Comparison of ENCODE assay signal across 28 cellular contexts in the genomic region with DNA sequence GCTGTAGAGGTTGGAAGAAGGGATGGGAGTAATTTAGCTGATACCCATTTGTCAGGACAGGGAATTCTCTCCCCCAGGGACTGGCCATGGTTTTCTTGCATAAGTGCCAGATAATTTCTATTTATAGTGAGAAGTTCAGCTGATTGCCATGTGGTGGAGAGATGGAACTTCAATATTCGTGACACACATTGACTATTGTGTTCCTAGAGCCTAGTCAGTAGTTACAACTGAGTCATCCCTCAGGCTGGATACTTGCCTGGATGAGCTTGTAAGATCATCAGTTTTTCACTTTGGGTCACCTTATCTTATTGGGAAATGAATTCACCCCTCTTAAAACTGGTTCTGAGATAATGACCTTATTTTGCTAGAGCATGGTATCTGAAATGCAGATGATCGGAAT. TPM values are rescaled to one million over a fixed set of nuclear protein-coding genes. Genes with fewer than 3 reads are reported as not detected.
DNase-seq lines count a peak whose midpoint lies in the region; ATAC-seq and TF ChIP-seq lines count a peak whose summit lies in the region.
"Had no signal": no experiment of that assay in that cellular context is flagged by ENCODE, and none has a peak within 500 bp of the region (broad histone marks: within the 10 kb centered on the region; RNA-seq: fewer than 3 reads in every experiment).

No MANE protein-coding gene starts in this region.

- H3K9me3 Mint-ChIP-seq in HFFc6: peaks cover 20% of the 10 kb centered on the region
- H3K9me3 Mint-ChIP-seq in activated CD4-positive, alpha-beta T cell treated with anti-CD3 and anti-CD28 coated beads for 36 hours (ENCODE audit: low read depth): peaks cover 17% of the 10 kb centered on the region

- H3K36me3 ChIP-seq in mammary epithelial cell (ENCODE audit: insufficient read depth, low read length): no peaks in the 10 kb centered on the region
- H3K36me3 ChIP-seq: thoracic aorta had no signal

- in situ Hi-C loops in mammary epithelial cell (cut with MboI; ENCODE audit: low sequenced_read_pairs in 2 of 2): loop anchor here (10.0 to 25.0 kb wide), 4 partner anchors 247 to 995 kb away; partner anchors contain the start of gene BMP3 (in 1 of the 2)

- dilution Hi-C loops in mammary epithelial cell (cut with HindIII; ENCODE audit: low sequenced_read_pairs): loop anchor here (25.0 kb wide), 1 partner anchor 670 kb away; the partner anchor contains the start of gene BMP3

- no TSS peak for BruUV-seq in mammary epithelial cell (replicated peaks; lab: Mats Ljungman, UMichigan)

- CTCF ChIA-PET in mammary epithelial cell (lab: Charles Lee; ENCODE audit: low non-redundant PET): no interaction called here
- CTCF ChIA-PET in activated CD4-positive, alpha-beta T cell treated with anti-CD3 and anti-CD28 coated beads for 36 hours (lab: Charles Lee): interaction anchor here (0.7 kb wide), 1 partner anchor 48 kb away, joined by 3 read pairs; no protein-coding TSS in a partner anchor

- H3K4me3 ChIP-seq in AG10803 (ENCODE audit: low read length) (no peak overlapping the region), mammary epithelial cell (replicated peaks in 1 of 3; ENCODE audit: insufficient read depth in 1 of 3, low read depth in 2 of 3, low read length in 3 of 3) (no peak overlapping the region)
- H3K4me3 ChIP-seq: body of pancreas, coronary artery, thoracic aorta had no signal

- H3K4me2 ChIP-seq in mammary epithelial cell (ENCODE audit: insufficient read depth, low read depth, low read length): no peak overlapping the region

- DNase-seq in AG10803 (ENCODE audit: low read depth) (peak; percentile 59), HFFc6 (peak; percentile 38), mammary epithelial cell (peak; percentile 54), iris pigment epithelial cell (ENCODE audit: low read depth) (peak; percentile 20), Right ventricle myocardium superior (no peak), Right ventricle myocardium inferior (ENCODE audit: missing footprints) (no peak), foreskin melanocyte (no peak)
- DNase-seq in activated CD4-positive, alpha-beta T cell treated with anti-CD3 and anti-CD28 coated beads for 36 hours: no peak
- DNase-seq: ACHN; activated CD4-positive, alpha-beta T cell treated with anti-CD3 and anti-CD28 coated beads, Interleukin-2, amount 10 ng/mL, durations not matched to agents 7 days and 5 days; activated naive CD8-positive, alpha-beta T cell treated with anti-CD3 and anti-CD28 coated beads for 36 hours; body of pancreas; CD4-positive, CD25-positive, alpha-beta regulatory T cell; DMS79; H9; left colon; mesendoderm; natural killer cell; NCI-H1436 treated with DMSO at 0.1 percent for 48 hours; NCI-H69; posterior cingulate gyrus; SIG-M5; stimulated activated CD4-positive, alpha-beta T cell treated with anti-CD3 and anti-CD28 coated beads, Interleukin-1b, Interleukin-23, amount 100 ng/mL, for 48 hours; stimulated activated naive B cell treated with anti-CD40 and anti-IgM and Interleukin-4, amounts not matched to agents 10 μg/mL and 1 μg/mL and 100 μg/mL, for 72 hours had no signal

- H3K9ac ChIP-seq in mammary epithelial cell (ENCODE audit: insufficient read depth, low read length): no peak overlapping the region

- peaks cover 5% of the 10 kb centered on the region for H3K9me3 ChIP-seq in mammary epithelial cell (replicated peaks; ENCODE audit: insufficient read depth, low read length)
- H3K9me3 ChIP-seq: body of pancreas, thoracic aorta had no signal

- no peaks in the 10 kb centered on the region for H3K79me2 ChIP-seq in mammary epithelial cell (ENCODE audit: insufficient read depth, low read length)

- no peaks in the 10 kb centered on the region for H3K4me1 ChIP-seq in mammary epithelial cell (ENCODE audit: insufficient read depth, low read length)
- H3K4me1 ChIP-seq: body of pancreas had no signal

- H3K27me3 ChIP-seq in mammary epithelial cell (ENCODE audit: insufficient read depth, low read length): no peaks in the 10 kb centered on the region
- H3K27me3 ChIP-seq: body of pancreas had no signal

- TF ChIP-seq CTCF in AG10803 (conservative IDR thresholded peaks at IDR 0.05; ENCODE audit: low read length): no peak
- peak; percentile 25; the same call in 1 of the 2 replicates for TF ChIP-seq CTCF in HFFc6 (IDR thresholded peaks at IDR 0.05)
- no peak for TF ChIP-seq CTCF in mammary epithelial cell (conservative IDR thresholded peaks at IDR 0.05 in 1 of 2, IDR thresholded peaks at IDR 0.05 in 1 of 2; ENCODE audit: extremely low read depth in 1 of 2, insufficient read depth in 1 of 2, low read depth in 1 of 2, low read length in 2 of 2)

- H4K20me1 ChIP-seq in mammary epithelial cell (ENCODE audit: insufficient read depth, low read length): no peaks in the 10 kb centered on the region

- no peak overlapping the region for H2AFZ ChIP-seq in mammary epithelial cell (ENCODE audit: low read depth, low read length)

- peaks cover 42% of the 10 kb centered on the region for H3K36me3 Mint-ChIP-seq in HFFc6 (ENCODE audit: low read depth)
- no peaks in the 10 kb centered on the region for H3K36me3 Mint-ChIP-seq in activated CD4-positive, alpha-beta T cell treated with anti-CD3 and anti-CD28 coated beads for 36 hours (ENCODE audit: low read depth)
- H3K36me3 Mint-ChIP-seq: CD4-positive, CD25-positive, alpha-beta regulatory T cell; natural killer cell had no signal

- POLR2A ChIA-PET in activated CD4-positive, alpha-beta T cell treated with anti-CD3 and anti-CD28 coated beads for 36 hours (lab: Charles Lee): no interaction called here

- no peak overlapping the region for H3K27ac Mint-ChIP-seq in HFFc6
- no peak overlapping the region for H3K27ac Mint-ChIP-seq in activated CD4-positive, alpha-beta T cell treated with anti-CD3 and anti-CD28 coated beads for 36 hours
- H3K27ac Mint-ChIP-seq: activated CD4-positive, alpha-beta T cell treated with anti-CD3 and anti-CD28 coated beads, Interleukin-2, amount 10 ng/mL, durations not matched to agents 7 days and 5 days; activated naive CD8-positive, alpha-beta T cell treated with anti-CD3 and anti-CD28 coated beads for 36 hours; activated T-helper 17 cell treated with anti-CD3 and anti-CD28 coated beads, Interleukin-2, amount 50 U/mL, for 72 hours; CD4-positive, CD25-positive, alpha-beta regulatory T cell; H9; natural killer cell; stimulated activated naive B cell treated with anti-CD40 and anti-IgM and Interleukin-4, amounts not matched to agents 10 μg/mL and 1 μg/mL and 100 μg/mL, for 72 hours had no signal

- intact Hi-C loops in mammary epithelial cell (cut with micrococcal nuclease): loop anchor here (2.0 to 10.0 kb wide), 3 partner anchors 95 to 397 kb away; no protein-coding TSS in a partner anchor
- intact Hi-C loops in Right ventricle myocardium superior (cut with DNase I): loop anchor here (5.0 kb wide), 2 partner anchors 625 to 685 kb away; no protein-coding TSS in a partner anchor
- intact Hi-C loops in Right ventricle myocardium inferior (cut with DNase I): loop anchor here (5.0 kb wide), 1 partner anchor 675 kb away; no protein-coding TSS in a partner anchor
- intact Hi-C loops in activated CD4-positive, alpha-beta T cell treated with anti-CD3 and anti-CD28 coated beads for 36 hours (cut with DNase I, micrococcal nuclease): loop anchor here (10.0 kb wide), 1 partner anchor 247 kb away; no protein-coding TSS in a partner anchor

- H3K4me3 Mint-ChIP-seq in HFFc6: no peak overlapping the region
- H3K4me3 Mint-ChIP-seq in activated CD4-positive, alpha-beta T cell treated with anti-CD3 and anti-CD28 coated beads for 36 hours: no peak overlapping the region
- H3K4me3 Mint-ChIP-seq: activated CD4-positive, alpha-beta T cell treated with anti-CD3 and anti-CD28 coated beads, Interleukin-2, amount 10 ng/mL, durations not matched to agents 7 days and 5 days; activated naive CD8-positive, alpha-beta T cell treated with anti-CD3 and anti-CD28 coated beads for 36 hours; activated T-helper 17 cell treated with anti-CD3 and anti-CD28 coated beads, Interleukin-2, amount 50 U/mL, for 72 hours; CD4-positive, CD25-positive, alpha-beta regulatory T cell; H9; natural killer cell; stimulated activated naive B cell treated with anti-CD40 and anti-IgM and Interleukin-4, amounts not matched to agents 10 μg/mL and 1 μg/mL and 100 μg/mL, for 72 hours had no signal

- no peaks in the 10 kb centered on the region for H3K27me3 Mint-ChIP-seq in HFFc6 (ENCODE audit: insufficient read depth)
- no peaks in the 10 kb centered on the region for H3K27me3 Mint-ChIP-seq in activated CD4-positive, alpha-beta T cell treated with anti-CD3 and anti-CD28 coated beads for 36 hours
- H3K27me3 Mint-ChIP-seq: activated naive CD8-positive, alpha-beta T cell treated with anti-CD3 and anti-CD28 coated beads for 36 hours; activated T-helper 17 cell treated with anti-CD3 and anti-CD28 coated beads, Interleukin-2, amount 50 U/mL, for 72 hours; CD4-positive, CD25-positive, alpha-beta regulatory T cell; stimulated activated naive B cell treated with anti-CD40 and anti-IgM and Interleukin-4, amounts not matched to agents 10 μg/mL and 1 μg/mL and 100 μg/mL, for 72 hours had no signal

- 61% methylated on average over 2 of the region's 2 CpGs for WGBS in mammary epithelial cell (ENCODE audit: low coverage, missing lambda C conversion rate)

- H3K27ac ChIP-seq in mammary epithelial cell (ENCODE audit: insufficient read depth, low read depth, low read length): no peak overlapping the region
- H3K27ac ChIP-seq: body of pancreas, coronary artery, thoracic aorta had no signal

- peaks cover 16% of the 10 kb centered on the region for H3K4me1 Mint-ChIP-seq in HFFc6 (ENCODE audit: low read depth)
- H3K4me1 Mint-ChIP-seq in activated CD4-positive, alpha-beta T cell treated with anti-CD3 and anti-CD28 coated beads for 36 hours: peaks cover 6% of the 10 kb centered on the region

- ATAC-seq in Right ventricle myocardium superior (ENCODE audit: poor library complexity) (no peak), Right ventricle myocardium inferior (no peak)
- no peak for ATAC-seq in activated CD4-positive, alpha-beta T cell treated with anti-CD3 and anti-CD28 coated beads for 36 hours
- ATAC-seq: activated T-helper 17 cell treated with anti-CD3 and anti-CD28 coated beads, Interleukin-2, amount 50 U/mL, for 72 hours; body of pancreas; left colon; natural killer cell; stimulated activated naive B cell treated with anti-CD40 and anti-IgM and Interleukin-4, amounts not matched to agents 10 μg/mL and 1 μg/mL and 100 μg/mL, for 72 hours had no signal

RNA-seq across cellular contexts. Expression of gene CFAP299, which starts 32.2 kb away (rescaled TPM):
- 1 to 10 TPM; 4.8 to 9.0 (median 8.7) TPM for total RNA-seq in HFFc6 (2021; fragmentation: NEBNext Ultra II Directional; extraction: Animal tissue kit (Norgen Biotek cat#: 25700))
- total RNA-seq in mammary epithelial cell (not detected), Right ventricle myocardium superior (not detected), Right ventricle myocardium inferior (0.38 TPM)
- polyA plus RNA-seq in mammary epithelial cell: not detected
- polyA minus RNA-seq in mammary epithelial cell: not detected
- not detected for total RNA-seq in activated CD4-positive, alpha-beta T cell treated with anti-CD3 and anti-CD28 coated beads for 36 hours
- total RNA-seq: activated CD4-positive, alpha-beta T cell treated with anti-CD3 and anti-CD28 coated beads, Interleukin-2, amount 10 ng/mL, durations not matched to agents 7 days and 5 days; activated naive CD8-positive, alpha-beta T cell treated with anti-CD3 and anti-CD28 coated beads for 36 hours; body of pancreas; CD4-positive, CD25-positive, alpha-beta regulatory T cell; H9; left colon; natural killer cell; T-helper 1 cell treated with Interleukin-12 subunit alpha and Interleukin-12 subunit beta and Interleukin-4 antibody, amounts not matched to agents 30 ng/mL and 1 ng/mL, for 36 hours; thoracic aorta had no signal
- polyA plus RNA-seq: CD4-positive, CD25-positive, alpha-beta regulatory T cell had no signal

Comparison
In these comparisons a context has a peak if more than half of its experiments do, and no peak if none do; other contexts are left out.
1. DNase-seq: peak in AG10803 (single experiment), HFFc6 (single experiment), mammary epithelial cell (single experiment) and iris pigment epithelial cell (single experiment); none in Right ventricle myocardium superior (single experiment), Right ventricle myocardium inferior (single experiment), foreskin melanocyte (single experiment) and activated CD4-positive, alpha-beta T cell treated with anti-CD3 and anti-CD28 coated beads for 36 hours (single experiment).